1 cellular context compared by ENCODE assay signal in the genomic region with DNA sequence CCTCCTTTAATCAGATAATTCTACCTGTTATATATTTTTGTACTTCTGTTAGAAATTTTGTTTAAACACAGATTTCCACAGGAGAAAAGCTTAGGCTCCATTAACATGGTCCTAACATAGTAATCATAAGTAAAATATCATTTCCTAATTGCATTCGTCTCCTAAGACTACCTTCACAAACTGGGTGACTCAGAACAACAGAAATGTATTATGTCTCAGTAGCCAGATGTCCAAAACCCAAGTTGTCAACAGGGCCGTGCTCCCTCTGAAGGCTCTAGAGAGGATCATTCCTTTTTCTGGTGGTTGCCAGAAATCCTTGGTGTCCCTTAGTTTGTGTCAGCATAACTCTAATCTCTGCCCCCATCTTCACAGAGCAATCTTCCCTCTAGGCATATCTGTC.
TF ChIP-seq lines count a peak whose summit lies in the region.

No MANE protein-coding gene starts in this region.

TF ChIP-seq in GM23338, 12 proteins besides CTCF, POLR2A, EP300 and RAD21 (continued from another document):
- TF ChIP-seq, protein P1, sequence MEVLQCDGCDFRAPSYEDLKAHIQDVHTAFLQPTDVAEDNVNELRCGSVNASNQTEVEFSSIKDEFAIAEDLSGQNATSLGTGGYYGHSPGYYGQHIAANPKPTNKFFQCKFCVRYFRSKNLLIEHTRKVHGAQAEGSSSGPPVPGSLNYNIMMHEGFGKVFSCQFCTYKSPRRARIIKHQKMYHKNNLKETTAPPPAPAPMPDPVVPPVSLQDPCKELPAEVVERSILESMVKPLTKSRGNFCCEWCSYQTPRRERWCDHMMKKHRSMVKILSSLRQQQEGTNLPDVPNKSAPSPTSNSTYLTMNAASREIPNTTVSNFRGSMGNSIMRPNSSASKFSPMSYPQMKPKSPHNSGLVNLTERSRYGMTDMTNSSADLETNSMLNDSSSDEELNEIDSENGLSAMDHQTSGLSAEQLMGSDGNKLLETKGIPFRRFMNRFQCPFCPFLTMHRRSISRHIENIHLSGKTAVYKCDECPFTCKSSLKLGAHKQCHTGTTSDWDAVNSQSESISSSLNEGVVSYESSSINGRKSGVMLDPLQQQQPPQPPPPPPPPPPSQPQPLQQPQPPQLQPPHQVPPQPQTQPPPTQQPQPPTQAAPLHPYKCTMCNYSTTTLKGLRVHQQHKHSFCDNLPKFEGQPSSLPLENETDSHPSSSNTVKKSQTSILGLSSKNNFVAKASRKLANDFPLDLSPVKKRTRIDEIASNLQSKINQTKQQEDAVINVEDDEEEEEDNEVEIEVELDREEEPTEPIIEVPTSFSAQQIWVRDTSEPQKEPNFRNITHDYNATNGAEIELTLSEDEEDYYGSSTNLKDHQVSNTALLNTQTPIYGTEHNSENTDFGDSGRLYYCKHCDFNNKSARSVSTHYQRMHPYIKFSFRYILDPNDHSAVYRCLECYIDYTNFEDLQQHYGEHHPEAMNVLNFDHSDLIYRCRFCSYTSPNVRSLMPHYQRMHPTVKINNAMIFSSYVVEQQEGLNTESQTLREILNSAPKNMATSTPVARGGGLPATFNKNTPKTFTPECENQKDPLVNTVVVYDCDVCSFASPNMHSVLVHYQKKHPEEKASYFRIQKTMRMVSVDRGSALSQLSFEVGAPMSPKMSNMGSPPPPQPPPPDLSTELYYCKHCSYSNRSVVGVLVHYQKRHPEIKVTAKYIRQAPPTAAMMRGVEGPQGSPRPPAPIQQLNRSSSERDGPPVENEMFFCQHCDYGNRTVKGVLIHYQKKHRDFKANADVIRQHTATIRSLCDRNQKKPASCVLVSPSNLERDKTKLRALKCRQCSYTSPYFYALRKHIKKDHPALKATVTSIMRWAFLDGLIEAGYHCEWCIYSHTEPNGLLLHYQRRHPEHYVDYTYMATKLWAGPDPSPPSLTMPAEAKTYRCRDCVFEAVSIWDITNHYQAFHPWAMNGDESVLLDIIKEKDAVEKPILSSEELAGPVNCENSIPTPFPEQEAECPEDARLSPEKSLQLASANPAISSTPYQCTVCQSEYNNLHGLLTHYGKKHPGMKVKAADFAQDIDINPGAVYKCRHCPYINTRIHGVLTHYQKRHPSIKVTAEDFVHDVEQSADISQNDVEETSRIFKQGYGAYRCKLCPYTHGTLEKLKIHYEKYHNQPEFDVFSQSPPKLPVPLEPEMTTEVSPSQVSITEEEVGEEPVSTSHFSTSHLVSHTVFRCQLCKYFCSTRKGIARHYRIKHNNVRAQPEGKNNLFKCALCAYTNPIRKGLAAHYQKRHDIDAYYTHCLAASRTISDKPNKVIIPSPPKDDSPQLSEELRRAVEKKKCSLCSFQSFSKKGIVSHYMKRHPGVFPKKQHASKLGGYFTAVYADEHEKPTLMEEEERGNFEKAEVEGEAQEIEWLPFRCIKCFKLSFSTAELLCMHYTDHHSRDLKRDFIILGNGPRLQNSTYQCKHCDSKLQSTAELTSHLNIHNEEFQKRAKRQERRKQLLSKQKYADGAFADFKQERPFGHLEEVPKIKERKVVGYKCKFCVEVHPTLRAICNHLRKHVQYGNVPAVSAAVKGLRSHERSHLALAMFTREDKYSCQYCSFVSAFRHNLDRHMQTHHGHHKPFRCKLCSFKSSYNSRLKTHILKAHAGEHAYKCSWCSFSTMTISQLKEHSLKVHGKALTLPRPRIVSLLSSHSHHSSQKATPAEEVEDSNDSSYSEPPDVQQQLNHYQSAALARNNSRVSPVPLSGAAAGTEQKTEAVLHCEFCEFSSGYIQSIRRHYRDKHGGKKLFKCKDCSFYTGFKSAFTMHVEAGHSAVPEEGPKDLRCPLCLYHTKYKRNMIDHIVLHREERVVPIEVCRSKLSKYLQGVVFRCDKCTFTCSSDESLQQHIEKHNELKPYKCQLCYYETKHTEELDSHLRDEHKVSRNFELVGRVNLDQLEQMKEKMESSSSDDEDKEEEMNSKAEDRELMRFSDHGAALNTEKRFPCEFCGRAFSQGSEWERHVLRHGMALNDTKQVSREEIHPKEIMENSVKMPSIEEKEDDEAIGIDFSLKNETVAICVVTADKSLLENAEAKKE (CRISPR knock-in tag; IDR thresholded peaks at IDR 0.05): no peak
- TF ChIP-seq EZH2phosphoT487 (IDR thresholded peaks at IDR 0.05; ENCODE audit: unreplicated experiment): no peak
